19 cellular contexts compared by ENCODE assay signal in the genomic region with DNA sequence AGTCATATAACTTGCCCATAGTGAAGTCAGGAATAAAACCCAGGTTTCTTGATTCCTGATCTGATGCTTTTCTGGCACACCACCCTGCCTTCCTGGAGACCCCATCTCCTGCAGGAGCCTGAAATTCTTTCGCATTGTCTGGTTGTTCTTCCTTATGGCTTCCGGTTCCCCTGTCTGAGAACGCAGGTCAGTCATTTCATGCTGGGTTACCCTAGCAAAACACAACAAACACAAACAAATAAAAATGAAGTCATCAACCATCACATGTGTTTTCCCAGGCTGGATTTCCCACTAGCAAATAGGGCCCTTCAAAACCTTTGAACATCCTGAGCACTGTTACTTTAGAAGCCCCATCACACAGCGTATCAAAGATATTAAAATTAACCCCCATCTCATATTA.
"Had no signal": no experiment of that assay in that cellular context is flagged by ENCODE, and none has a peak within 500 bp of the region (broad histone marks: within the 10 kb centered on the region; RNA-seq: fewer than 3 reads in every experiment).

No MANE protein-coding gene starts in this region.

- H3K36me3 ChIP-seq: esophagus squamous epithelium, left ventricle myocardium inferior, lower lobe of right lung, neutrophil, right lobe of liver, tibial nerve, upper lobe of right lung had no signal

- H3K27me3 ChIP-seq: esophagus squamous epithelium, foreskin keratinocyte, neutrophil, right lobe of liver, testis, tibial nerve, upper lobe of right lung had no signal

- FAIRE-seq: keratinocyte had no signal

- H3K27ac ChIP-seq: esophagus squamous epithelium, foreskin keratinocyte, left ventricle myocardium inferior, lower lobe of right lung, neutrophil, psoas muscle, right lobe of liver, testis, tibial nerve, upper lobe of right lung had no signal

- H3K4me3 ChIP-seq: esophagus squamous epithelium, left ventricle myocardium inferior, lower lobe of right lung, psoas muscle, right lobe of liver, testis, tibial nerve, upper lobe of right lung had no signal

- DNase-seq: esophagus squamous epithelium; foreskin keratinocyte; immature natural killer cell; left cardiac atrium; left ventricle myocardium inferior; lower lobe of right lung; naive B cell; psoas muscle; retina; right lobe of liver; stimulated activated CD4-positive, alpha-beta T cell treated with anti-CD3 and anti-CD28 coated beads, Interleukin-2, amount 100 ng/mL, for 24 hours; stimulated activated CD4-positive, alpha-beta T cell treated with anti-CD3 and anti-CD28 coated beads, Interleukin-4, amount 100 ng/mL, for 4 hours; stimulated activated naive B cell treated with anti-CD40 and anti-IgM and Interleukin-4, amounts not matched to agents 10 μg/mL and 1 μg/mL and 100 μg/mL, for 72 hours; stimulated activated naive CD8-positive, alpha-beta T cell treated with anti-CD3 and anti-CD28 coated beads, Interleukin-15, amount 100 ng/mL, for 72 hours; testis; upper lobe of right lung had no signal

- H3K4me1 ChIP-seq: esophagus squamous epithelium, foreskin keratinocyte, left ventricle myocardium inferior, lower lobe of right lung, psoas muscle, right lobe of liver, testis, tibial nerve, upper lobe of right lung had no signal
